9 cellular contexts compared by ENCODE assay signal in the genomic region with DNA sequence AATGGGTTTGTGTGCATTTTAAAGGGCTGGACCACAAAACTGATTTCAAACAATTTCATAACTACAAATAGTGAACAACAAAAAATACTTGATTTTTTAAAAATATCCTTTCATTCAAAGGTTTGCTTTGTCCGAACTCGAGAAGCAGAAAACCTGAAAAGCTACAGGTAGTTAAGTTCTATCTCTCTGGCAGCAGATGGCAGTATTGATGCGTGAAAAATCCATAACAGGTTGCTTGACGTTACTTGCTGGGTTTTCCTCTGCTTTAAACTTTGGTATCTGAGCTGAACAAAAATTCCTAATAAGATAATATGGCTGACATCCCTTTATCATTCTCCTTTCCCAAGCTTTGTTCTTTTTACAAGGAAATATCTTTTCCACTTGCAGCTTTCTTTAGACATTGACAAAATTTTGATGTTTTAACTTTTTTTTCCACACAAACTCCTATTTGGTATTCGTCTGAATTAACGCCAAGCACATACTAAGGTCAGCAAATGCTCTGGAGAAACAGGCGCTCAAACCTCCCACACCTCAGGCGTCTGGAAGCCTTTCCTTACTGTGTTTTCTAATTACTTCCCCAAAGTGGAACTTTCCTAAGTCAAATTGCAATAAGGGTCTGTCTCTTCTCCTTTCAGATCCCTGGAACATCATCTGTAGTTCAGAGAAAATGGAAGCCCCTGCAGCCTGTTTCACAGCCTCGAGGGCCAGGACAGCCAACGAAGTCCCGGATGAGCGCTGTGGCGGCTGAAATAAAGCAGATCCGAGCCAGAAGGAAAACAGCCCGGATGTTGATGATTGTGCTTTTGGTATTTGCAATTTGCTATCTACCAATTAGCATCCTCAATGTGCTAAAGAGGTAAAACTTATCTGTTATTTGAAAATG. TPM values are rescaled to one million over a fixed set of nuclear protein-coding genes. Genes with fewer than 3 reads are reported as not detected.
A peak's percentile ranks its signal among the peaks of the same experiment; 100 is the strongest.
DNase-seq lines count a peak whose midpoint lies in the region; ATAC-seq and TF ChIP-seq lines count a peak whose summit lies in the region.
"Had no signal": no experiment of that assay in that cellular context is flagged by ENCODE, and none has a peak within 500 bp of the region (broad histone marks: within the 10 kb centered on the region; RNA-seq: fewer than 3 reads in every experiment).

No MANE protein-coding gene starts in this region.

- WGBS in endodermal cell (ENCODE audit: insufficient coverage in 1 of 2, insufficient read length in 1 of 2), 2 experiments: 39 to 43% methylated on average over 13 to 15 of the region's 15 CpGs

- H3K36me3 ChIP-seq in Karpas-422 (ENCODE audit: insufficient read depth, low read length): no peaks in the 10 kb centered on the region
- no peaks in the 10 kb centered on the region for H3K36me3 ChIP-seq in PC-9 (ENCODE audit: low read depth)
- no peaks in the 10 kb centered on the region for H3K36me3 ChIP-seq in endodermal cell (ENCODE audit: control insufficient read depth, insufficient read depth, low read length)
- no peaks in the 10 kb centered on the region for H3K36me3 ChIP-seq in mucosa of descending colon (ENCODE audit: low read depth)

- no peaks in the 10 kb centered on the region for H3K27me3 Mint-ChIP-seq in endodermal cell (ENCODE audit: insufficient read depth)
- H3K27me3 Mint-ChIP-seq: IgD-negative memory B cell had no signal

- no peaks in the 10 kb centered on the region for H3K36me3 Mint-ChIP-seq in endodermal cell (ENCODE audit: low read depth)
- H3K36me3 Mint-ChIP-seq: IgD-negative memory B cell had no signal

- H3K4me2 ChIP-seq in Karpas-422 (ENCODE audit: low read depth, low read length, poor library complexity, severe bottlenecking) (no peak overlapping the region), PC-9 (no peak overlapping the region)

- no peaks in the 10 kb centered on the region for H3K9me3 Mint-ChIP-seq in endodermal cell
- H3K9me3 Mint-ChIP-seq: IgD-negative memory B cell had no signal

- H3K9ac ChIP-seq in Karpas-422 (ENCODE audit: low read length) (no peak overlapping the region), endodermal cell (ENCODE audit: extremely low read depth, low read length, poor library complexity, severe bottlenecking) (no peak overlapping the region)

- no peak overlapping the region for H3K4me3 ChIP-seq in Karpas-422 (ENCODE audit: low read length)
- H3K4me3 ChIP-seq in PC-9: no peak overlapping the region
- H3K4me3 ChIP-seq in endodermal cell (ENCODE audit: low read length): no peak overlapping the region
- H3K4me3 ChIP-seq in mucosa of descending colon: no peak overlapping the region

- H3F3A ChIP-seq in PC-9 (ENCODE audit: insufficient read depth, low read depth): no peaks in the 10 kb centered on the region

- ATAC-seq in GM19043 (IDR thresholded peaks at IDR 0.05; ENCODE audit: low read depth, unreplicated experiment): peak; percentile 54
- peak; percentile 47 for ATAC-seq in mucosa of descending colon
- ATAC-seq in GM19328 (IDR thresholded peaks at IDR 0.05; ENCODE audit: unreplicated experiment): no peak

- no peaks in the 10 kb centered on the region for H4K20me1 ChIP-seq in Karpas-422 (ENCODE audit: insufficient read depth, low read depth, low read length)
- no peaks in the 10 kb centered on the region for H4K20me1 ChIP-seq in PC-9 (ENCODE audit: insufficient read depth)

- H3K27me3 ChIP-seq in Karpas-422 (ENCODE audit: low read length): 0 out of 2 replicates have a peak, but pooled peaks cover 2% of the 10 kb centered on the region
- no peaks in the 10 kb centered on the region for H3K27me3 ChIP-seq in PC-9 (ENCODE audit: insufficient read depth, low read depth)
- no peaks in the 10 kb centered on the region for H3K27me3 ChIP-seq in endodermal cell (ENCODE audit: control insufficient read depth, insufficient read depth, low read length, poor library complexity, severe bottlenecking)

- H3K27ac Mint-ChIP-seq in endodermal cell: peak overlapping the region; percentile 87
- H3K27ac Mint-ChIP-seq: IgD-negative memory B cell had no signal

- TF ChIP-seq CTCF in C4-2B (conservative IDR thresholded peaks at IDR 0.05) (peak; percentile 77), PC-9 (conservative IDR thresholded peaks at IDR 0.05) (peak; percentile 75), endodermal cell (conservative IDR thresholded peaks at IDR 0.05) (peak; percentile 87), mucosa of descending colon (IDR thresholded peaks at IDR 0.05) (no peak)

- DNase-seq in Karpas-422 (peak; percentile 83), PC-9 (peak; percentile 18 to 57), endodermal cell (peak; percentile 79), mucosa of descending colon (peak in 1 of 3 donors; percentile 12), activated T-cell treated with anti-CD3 and anti-CD28 coated beads for 4 hours (no peak)

- no peaks in the 10 kb centered on the region for H3K79me2 ChIP-seq in Karpas-422 (ENCODE audit: low read length)
- H3K79me2 ChIP-seq in PC-9 (ENCODE audit: low read depth): no peaks in the 10 kb centered on the region

- H2AFZ ChIP-seq in Karpas-422 (ENCODE audit: low read length): no peak overlapping the region
- H2AFZ ChIP-seq in PC-9: 0 out of 2 replicates have a peak overlapping the region, but pooled peaks have one; percentile 57

- peak overlapping the region; percentile 34 for H3K4me3 Mint-ChIP-seq in endodermal cell
- H3K4me3 Mint-ChIP-seq: IgD-negative memory B cell had no signal

- CTCF ChIA-PET in PC-9 (lab: Charles Lee): interaction anchor here (0.5 to 1.1 kb wide), 10 partner anchors 170 to 1036 kb away, joined by 3 to 6 read pairs (median 3); no protein-coding TSS in a partner anchor

- H3K9me2 ChIP-seq in Karpas-422 (replicated peaks; ENCODE audit: insufficient read depth, low read length) (no peaks in the 10 kb centered on the region), PC-9 (ENCODE audit: insufficient read depth) (no peaks in the 10 kb centered on the region)

- intact Hi-C loops in PC-9 (cut with micrococcal nuclease; ENCODE audit: unreplicated experiment) (loop anchor here (2.0 to 10.0 kb wide), 5 partner anchors 170 to 1318 kb away; no protein-coding TSS in a partner anchor), mucosa of descending colon (cut with DNase I, micrococcal nuclease) (no loop called here)

- H3K9me3 ChIP-seq in Karpas-422 (ENCODE audit: low read length): no peaks in the 10 kb centered on the region
- no peaks in the 10 kb centered on the region for H3K9me3 ChIP-seq in PC-9 (ENCODE audit: insufficient read depth, low read depth)
- no peaks in the 10 kb centered on the region for H3K9me3 ChIP-seq in endodermal cell (ENCODE audit: control insufficient read depth, low read length)
- no peaks in the 10 kb centered on the region for H3K9me3 ChIP-seq in mucosa of descending colon

- POLR2A ChIA-PET in PC-9 (lab: Charles Lee; ENCODE audit: unreplicated experiment): no interaction called here

- H3K4me1 ChIP-seq in Karpas-422 (ENCODE audit: low read length) (no peaks in the 10 kb centered on the region), PC-9 (replicated peaks; ENCODE audit: insufficient read depth) (no peaks in the 10 kb centered on the region; the same call in 1 of the 2 replicates), endodermal cell (ENCODE audit: control insufficient read depth, insufficient read depth, low read length) (peaks cover 8% of the 10 kb centered on the region), mucosa of descending colon (ENCODE audit: low read depth) (peaks cover 3% of the 10 kb centered on the region)

- no TSS peak for BruUV-seq in PC-9 (replicated peaks; lab: Mats Ljungman, UMichigan)

- H3K27ac ChIP-seq in C4-2B (no peak overlapping the region), Karpas-422 (ENCODE audit: low read length) (no peak overlapping the region), PC-9 (no peak overlapping the region), endodermal cell (ENCODE audit: low read depth, low read length) (no peak overlapping the region)

- H3K4me1 Mint-ChIP-seq in endodermal cell: peaks cover 36% of the 10 kb centered on the region
- H3K4me1 Mint-ChIP-seq: IgD-negative memory B cell had no signal

RNA-seq across cellular contexts. Expression of gene GFRAL, which starts 50.3 kb away (rescaled TPM):
- total RNA-seq in Karpas-422 (2014; rRNA removed; shearing (Covaris generic); ENCODE audit: low replicate concordance): not detected in 2 replicates
- total RNA-seq in PC-9 (2021) (not detected in 2 replicates), endodermal cell (not detected), mucosa of descending colon (not detected)
- not detected for polyA plus RNA-seq in endodermal cell (2013, experiment 1 of 2)
- polyA plus RNA-seq in endodermal cell (2013, experiment 2 of 2): not detected
- polyA plus RNA-seq: IgD-negative memory B cell had no signal
